20 cellular contexts compared by ENCODE assay signal in genomic region chr6:101502818-101503217, GRCh38.
"Had no signal": no experiment of that assay in that cellular context is flagged by ENCODE, and none has a peak within 500 bp of the region (broad histone marks: within the 10 kb centered on the region; RNA-seq: fewer than 3 reads in every experiment).

No MANE protein-coding gene starts in this region.

- ATAC-seq: foreskin keratinocyte; gastroesophageal sphincter; heart left ventricle; left cardiac atrium; left lung; left ventricle myocardium superior; lower lobe of right lung; mucosa of descending colon; naive thymus-derived CD8-positive, alpha-beta T cell had no signal

- H3K27me3 ChIP-seq: dorsolateral prefrontal cortex, esophagus muscularis mucosa, foreskin keratinocyte, gastroesophageal sphincter, heart left ventricle, hepatocyte, left lung had no signal

- H2AFZ ChIP-seq: hepatocyte had no signal

- H3K27me3 Mint-ChIP-seq: naive B cell; naive thymus-derived CD8-positive, alpha-beta T cell had no signal

- H3K4me3 Mint-ChIP-seq: mesothelial cell of epicardium; naive B cell; naive thymus-derived CD8-positive, alpha-beta T cell had no signal

- H3K27ac ChIP-seq: coronary artery, dorsolateral prefrontal cortex, esophagus muscularis mucosa, foreskin keratinocyte, gastroesophageal sphincter, heart left ventricle, hepatocyte, left lung, lower lobe of right lung had no signal

- H3K27ac Mint-ChIP-seq: mesothelial cell of epicardium; naive B cell; naive thymus-derived CD8-positive, alpha-beta T cell had no signal

- DNase-seq: dermis blood vessel endothelial cell; dorsolateral prefrontal cortex; effector CD4-positive, alpha-beta T cell; effector memory CD4-positive, alpha-beta T cell; foreskin keratinocyte; heart left ventricle; hypothalamus; left cardiac atrium; left lung; left ventricle myocardium superior; lower lobe of right lung; mesenchymal stem cell; mucosa of descending colon; naive B cell; naive thymus-derived CD8-positive, alpha-beta T cell had no signal

- H3K4me3 ChIP-seq: coronary artery, dorsolateral prefrontal cortex, esophagus muscularis mucosa, gastroesophageal sphincter, heart left ventricle, hepatocyte, left lung, lower lobe of right lung, mucosa of descending colon had no signal

- H3K79me2 ChIP-seq: hepatocyte had no signal

- H3K9me3 Mint-ChIP-seq: mesothelial cell of epicardium had no signal

- H3K36me3 ChIP-seq: esophagus muscularis mucosa, gastroesophageal sphincter, heart left ventricle, left lung, lower lobe of right lung had no signal

- H3K4me1 Mint-ChIP-seq: mesothelial cell of epicardium; naive B cell; naive thymus-derived CD8-positive, alpha-beta T cell had no signal

- H3K4me2 ChIP-seq: hepatocyte had no signal

- H3K4me1 ChIP-seq: esophagus muscularis mucosa, foreskin keratinocyte, gastroesophageal sphincter, heart left ventricle, left lung, lower lobe of right lung had no signal

- H3K9me3 ChIP-seq: esophagus muscularis mucosa, gastroesophageal sphincter, heart left ventricle, lower lobe of right lung, mucosa of descending colon had no signal

- H3K36me3 Mint-ChIP-seq: mesothelial cell of epicardium; naive B cell; naive thymus-derived CD8-positive, alpha-beta T cell had no signal
